Comparison of ENCODE assay signal across 1 cellular context in the genomic region with DNA sequence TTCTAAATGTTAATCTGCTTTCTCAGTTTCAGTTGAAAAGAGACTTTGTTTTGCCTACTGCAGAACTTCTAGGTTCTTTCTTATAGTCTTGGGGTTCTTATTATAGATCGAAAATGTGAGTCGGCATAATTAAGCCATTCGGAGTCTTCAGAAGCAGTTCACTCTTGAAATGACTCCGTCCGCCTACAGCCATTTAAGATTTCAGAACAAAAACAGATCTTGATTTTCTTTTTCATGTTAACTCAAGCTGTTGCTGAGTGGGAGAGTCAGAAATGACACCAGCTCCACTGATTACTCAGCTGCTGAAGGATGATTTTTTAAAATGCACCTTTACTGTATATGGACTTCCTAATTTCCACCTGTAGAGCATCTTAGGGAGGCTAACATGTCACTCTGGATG.
TF ChIP-seq lines count a peak whose summit lies in the region.

No MANE protein-coding gene starts in this region.

TF ChIP-seq in GM12878, 131 proteins besides CTCF, POLR2A, EP300 and RAD21 (continued from another document and continues in another):
- peak; percentile 83 for TF ChIP-seq TCF12 (IDR thresholded peaks at IDR 0.05; ENCODE audit: low read depth, low read length)
- no peak for TF ChIP-seq KAT2A (conservative IDR thresholded peaks at IDR 0.05; ENCODE audit: control insufficient read depth, low read depth, low read length)
- no peak for TF ChIP-seq BRCA1 (IDR thresholded peaks at IDR 0.05; ENCODE audit: low read depth, low read length)
- peak; percentile 63 for TF ChIP-seq POLR2AphosphoS5 (IDR thresholded peaks at IDR 0.05; ENCODE audit: low read length)
- TF ChIP-seq NFXL1 (IDR thresholded peaks at IDR 0.05; ENCODE audit: borderline replicate concordance), result no peak
- peak; percentile 100 for TF ChIP-seq ZNF217 (IDR thresholded peaks at IDR 0.05)
- TF ChIP-seq IRF4 (IDR thresholded peaks at IDR 0.05; ENCODE audit: low read depth, low read length), result peak; percentile 99
- TF ChIP-seq MTA2 (IDR thresholded peaks at IDR 0.05; ENCODE audit: low read depth), result peak; percentile 95
- TF ChIP-seq JUNB (IDR thresholded peaks at IDR 0.05), result peak; percentile 99
- peak; percentile 67; the same call in 1 of the 2 replicates for TF ChIP-seq IKZF1 (conservative IDR thresholded peaks at IDR 0.05)
- TF ChIP-seq YY1 (IDR thresholded peaks at IDR 0.05; ENCODE audit: low read depth, low read length), result peak; percentile 26; the same call in 1 of the 2 replicates
- TF ChIP-seq SPI1 (IDR thresholded peaks at IDR 0.05; ENCODE audit: borderline replicate concordance, insufficient read depth, low read depth, low read length), result peak; percentile 10; the same call in 1 of the 2 replicates
- peak; percentile 82 for TF ChIP-seq CUX1 (IDR thresholded peaks at IDR 0.05; ENCODE audit: insufficient replicate concordance, low read depth, low read length)
- no peak for TF ChIP-seq LARP7 (IDR thresholded peaks at IDR 0.05)
- TF ChIP-seq ZNF592 (IDR thresholded peaks at IDR 0.05), result no peak
- TF ChIP-seq RELB (IDR thresholded peaks at IDR 0.05; ENCODE audit: low read depth), result peak; percentile 81; the same call in 1 of the 2 replicates
- peak; percentile 77 for TF ChIP-seq ATF7 (IDR thresholded peaks at IDR 0.05; ENCODE audit: low read depth)
- TF ChIP-seq CREM (IDR thresholded peaks at IDR 0.05; ENCODE audit: low read depth), result peak; percentile 80
- peak; percentile 70; the same call in 1 of the 2 replicates for TF ChIP-seq TCF3 (IDR thresholded peaks at IDR 0.05; ENCODE audit: borderline replicate concordance, insufficient read depth, low read depth, low read length)
- peak; percentile 99 for TF ChIP-seq ZBED1 (IDR thresholded peaks at IDR 0.05; ENCODE audit: borderline replicate concordance)
- peak in 1 of 2 experiments; percentile 75; a peak in 1 of 4 replicates for TF ChIP-seq ETV6 (conservative IDR thresholded peaks at IDR 0.05 in 1 of 2, IDR thresholded peaks at IDR 0.05 in 1 of 2; ENCODE audit: borderline replicate concordance in 1 of 2, low read depth in 1 of 2)
- TF ChIP-seq SREBF1 (IDR thresholded peaks at IDR 0.05; ENCODE audit: low read length), result peak; percentile 97
- TF ChIP-seq NRF1 (conservative IDR thresholded peaks at IDR 0.05; ENCODE audit: low read depth, low read length), result no peak
- TF ChIP-seq NFYA (IDR thresholded peaks at IDR 0.05; ENCODE audit: borderline replicate concordance, low read depth, low read length), result no peak
- TF ChIP-seq MAX (IDR thresholded peaks at IDR 0.05; ENCODE audit: low read depth, low read length), result no peak
- TF ChIP-seq BMI1 (IDR thresholded peaks at IDR 0.05; ENCODE audit: borderline replicate concordance), result peak; percentile 75
- TF ChIP-seq RCOR1 (conservative IDR thresholded peaks at IDR 0.05; ENCODE audit: low read depth, low read length), result peak; percentile 98
- no peak for TF ChIP-seq ZSCAN29 (IDR thresholded peaks at IDR 0.05)
- TF ChIP-seq MXI1 (IDR thresholded peaks at IDR 0.05; ENCODE audit: low read depth, low read length), result peak; percentile 80; the same call in 1 of the 2 replicates
- TF ChIP-seq SMC3 (IDR thresholded peaks at IDR 0.05; ENCODE audit: borderline replicate concordance, low read length), result 0 out of 2 replicates have a peak, but pooled peaks have one; percentile 23
- TF ChIP-seq SIN3A (IDR thresholded peaks at IDR 0.05; ENCODE audit: low read depth, low read length), result 0 out of 2 replicates have a peak, but pooled peaks have one; percentile 40
- TF ChIP-seq CHD1 (IDR thresholded peaks at IDR 0.05; ENCODE audit: low read depth, low read length), result no peak
- TF ChIP-seq BCL3 (IDR thresholded peaks at IDR 0.05; ENCODE audit: borderline replicate concordance, insufficient read depth, low read depth, low read length, poor library complexity, severe bottlenecking), result peak; percentile 95
- TF ChIP-seq SKIL (IDR thresholded peaks at IDR 0.05; ENCODE audit: low read depth, poor library complexity, severe bottlenecking), result peak; percentile 96
- TF ChIP-seq RAD51 (IDR thresholded peaks at IDR 0.05), result peak; percentile 51
- TF ChIP-seq CBFB (IDR thresholded peaks at IDR 0.05; ENCODE audit: low read depth), result 0 out of 2 replicates have a peak, but pooled peaks have one; percentile 61
- TF ChIP-seq RUNX3 (IDR thresholded peaks at IDR 0.05; ENCODE audit: low read length), result peak; percentile 90
- peak; percentile 53 to 85 for TF ChIP-seq BHLHE40 (IDR thresholded peaks at IDR 0.05; ENCODE audit: borderline replicate concordance in 1 of 2, low read depth in 2 of 2, low read length in 1 of 2)
- peak; percentile 99 for TF ChIP-seq ATF2 (IDR thresholded peaks at IDR 0.05; ENCODE audit: low read length)
- peak; percentile 91; the same call in 1 of the 2 replicates for TF ChIP-seq PML (IDR thresholded peaks at IDR 0.05; ENCODE audit: low read length)
- 0 out of 2 replicates have a peak, but pooled peaks have one; percentile 58 for TF ChIP-seq POLR2AphosphoS2 (IDR thresholded peaks at IDR 0.05; ENCODE audit: low read depth, low read length)
- no peak for TF ChIP-seq MYB (IDR thresholded peaks at IDR 0.05; ENCODE audit: borderline replicate concordance, low read depth, low read length)
- peak; percentile 67 for TF ChIP-seq GABPA (IDR thresholded peaks at IDR 0.05; ENCODE audit: low read depth)
- peak; percentile 99 for TF ChIP-seq NFIC (IDR thresholded peaks at IDR 0.05; ENCODE audit: low read depth, low read length)
- TF ChIP-seq MYC (IDR thresholded peaks at IDR 0.05; ENCODE audit: insufficient read depth, insufficient read length, insufficient replicate concordance, low read length, severe bottlenecking), result no peak
- peak; percentile 99 for TF ChIP-seq FOXM1 (IDR thresholded peaks at IDR 0.05; ENCODE audit: low read depth, low read length)
- TF ChIP-seq STAT3 (IDR thresholded peaks at IDR 0.05; ENCODE audit: low read depth, low read length), result peak; percentile 97; the same call in 1 of the 2 replicates
